Comparison of ENCODE assay signal across 11 cellular contexts in the genomic region with DNA sequence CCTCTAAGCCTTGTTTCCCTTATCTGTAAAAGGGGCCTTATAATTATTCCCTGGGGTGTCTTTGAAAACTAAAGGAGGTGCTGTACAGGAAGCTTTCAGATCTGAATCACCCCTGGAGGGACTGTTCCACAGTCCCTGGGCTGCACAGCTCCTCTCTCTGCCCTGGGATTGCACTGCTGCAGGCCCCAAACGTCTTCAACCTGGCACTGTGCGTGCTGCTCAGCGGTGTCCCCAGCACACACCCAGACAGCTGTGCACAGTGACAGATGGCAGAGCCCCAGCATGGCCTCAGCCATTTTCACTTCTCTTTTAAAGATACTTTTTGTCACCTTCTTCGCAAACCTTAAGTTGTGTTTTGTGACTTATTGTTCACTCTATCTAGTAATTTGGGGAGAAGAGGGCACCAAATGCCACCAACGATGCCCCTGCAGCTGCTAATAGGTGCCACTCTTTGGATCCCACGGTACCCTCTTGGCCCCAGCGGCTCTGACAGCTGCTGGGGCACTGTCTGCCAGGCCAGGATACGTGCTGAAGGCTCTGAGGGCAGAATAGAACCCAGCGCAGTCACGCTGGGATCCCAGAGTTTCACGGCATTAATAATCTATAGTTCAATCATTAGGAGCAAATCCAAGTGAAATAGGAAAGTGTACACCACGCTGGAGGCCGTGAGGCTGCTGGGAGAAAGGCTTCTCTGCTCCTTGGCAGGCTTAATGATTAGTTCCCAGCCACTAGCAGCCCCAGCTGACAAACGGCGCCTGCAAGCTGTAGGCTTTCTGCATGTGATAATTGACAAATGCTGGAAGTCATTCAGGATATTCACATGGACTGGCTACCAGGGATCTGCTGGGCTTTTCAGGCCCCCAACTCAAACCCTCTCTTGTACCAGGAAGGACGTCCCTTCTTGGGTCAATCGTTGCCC. TPM values are rescaled to one million over a fixed set of nuclear protein-coding genes. Genes with fewer than 3 reads are reported as not detected.
A peak's percentile ranks its signal among the peaks of the same experiment; 100 is the strongest.
DNase-seq lines count a peak whose midpoint lies in the region; ATAC-seq and TF ChIP-seq lines count a peak whose summit lies in the region.
"Had no signal": no experiment of that assay in that cellular context is flagged by ENCODE, and none has a peak within 500 bp of the region (broad histone marks: within the 10 kb centered on the region; RNA-seq: fewer than 3 reads in every experiment).

No MANE protein-coding gene starts in this region.

- H3K9me3 Mint-ChIP-seq in mesothelial cell of epicardium: peaks cover 23% of the 10 kb centered on the region

- H3K36me3 Mint-ChIP-seq in mesothelial cell of epicardium: no peaks in the 10 kb centered on the region

- no peak for TF ChIP-seq CTCF in A673 (conservative IDR thresholded peaks at IDR 0.05; ENCODE audit: low read depth, low read length)
- TF ChIP-seq CTCF in mesothelial cell of epicardium (IDR thresholded peaks at IDR 0.05; ENCODE audit: unreplicated experiment): no peak

- H3K4me1 Mint-ChIP-seq in mesothelial cell of epicardium: no peaks in the 10 kb centered on the region

- no peak overlapping the region for H3K4me3 ChIP-seq in A673 (ENCODE audit: low read depth, low read length, poor library complexity, severe bottlenecking)

- CTCF ChIA-PET in A673 (lab: Charles Lee): no interaction called here

- no peaks in the 10 kb centered on the region for H3K36me3 ChIP-seq in A673 (ENCODE audit: insufficient read depth, low read length, poor library complexity, severe bottlenecking)

- intact Hi-C loops in A673 (cut with micrococcal nuclease; ENCODE audit: unreplicated experiment): no loop called here

- no peaks in the 10 kb centered on the region for H3K4me1 ChIP-seq in A673 (ENCODE audit: insufficient read depth, low read length, poor library complexity, severe bottlenecking)

- H3K4me3 Mint-ChIP-seq in mesothelial cell of epicardium: no peak overlapping the region

- ATAC-seq in GM19438 (IDR thresholded peaks at IDR 0.05; ENCODE audit: low read depth, unreplicated experiment) (peak; percentile 81), HG03135 (IDR thresholded peaks at IDR 0.05; ENCODE audit: unreplicated experiment) (peak; percentile 86)

- H3K27ac Mint-ChIP-seq in mesothelial cell of epicardium: no peak overlapping the region

- no peak overlapping the region for H3K27ac ChIP-seq in A673 (ENCODE audit: low read depth, low read length, poor library complexity, severe bottlenecking)

- peaks cover 2% of the 10 kb centered on the region for H3K27me3 Mint-ChIP-seq in mesothelial cell of epicardium (ENCODE audit: low read depth)

- no peaks in the 10 kb centered on the region for H3K9me3 ChIP-seq in A673 (ENCODE audit: low read depth, low read length, poor library complexity, severe bottlenecking)

- H3K27me3 ChIP-seq in A673 (replicated peaks; ENCODE audit: insufficient read depth, low read depth, low read length, poor library complexity): no peaks in the 10 kb centered on the region

- POLR2A ChIA-PET in A673 (lab: Charles Lee; ENCODE audit: low non-redundant PET): no interaction called here

- DNase-seq in A673 (ENCODE audit: low spot score): peak; percentile 3
- peak; percentile 54 for DNase-seq in SIG-M5 (lab: John Stamatoyannopoulos, UW)
- DNase-seq in mesothelial cell of epicardium (ENCODE audit: low spot score in 2 of 2, unreplicated experiment in 2 of 2): no peak
- no peak for DNase-seq in middle frontal gyrus (ENCODE audit: extremely low spot score, low spot score)
- DNase-seq in DMS53 (lab: John Stamatoyannopoulos, UW): no peak
- DNase-seq in NCI-H226: no peak
- DNase-seq: cerebellar nuclear complex had no signal

- BruUV-seq in A673 (replicated peaks; lab: Mats Ljungman, UMichigan): no TSS peak

RNA-seq across cellular contexts. Expression of gene INSM1, which starts 50.5 kb away (rescaled TPM):
- total RNA-seq in A673 (2021) (not detected in 2 replicates), mesothelial cell of epicardium (not detected in 3 replicates)
- total RNA-seq: HT1080, liver had no signal

Comparison
In these comparisons a context has a peak if more than half of its experiments do, and no peak if none do; other contexts are left out.
1. DNase-seq: peak in A673 (single experiment) and SIG-M5 (single experiment); none in mesothelial cell of epicardium (0 of 2), middle frontal gyrus (single experiment), DMS53 (single experiment) and NCI-H226 (single experiment).